ENCODE assay signal across 14 cellular contexts in genomic region chr17:55454906-55455474, GRCh38. TPM values are rescaled to one million over a fixed set of nuclear protein-coding genes. Genes with fewer than 3 reads are reported as not detected.
DNase-seq lines count a peak whose midpoint lies in the region; TF ChIP-seq lines count a peak whose summit lies in the region.
"Had no signal": no experiment of that assay in that cellular context is flagged by ENCODE, and none has a peak within 500 bp of the region (broad histone marks: within the 10 kb centered on the region; RNA-seq: fewer than 3 reads in every experiment).

No MANE protein-coding gene starts in this region.

- TF ChIP-seq CTCF in foreskin fibroblast (IDR thresholded peaks at IDR 0.05; ENCODE audit: low read depth, low read length): no peak

- no peak overlapping the region for H3K4me3 ChIP-seq in foreskin fibroblast (ENCODE audit: low read depth in 1 of 2, low read length in 2 of 2)
- H3K4me3 ChIP-seq: HAP-1, Peyer's patch had no signal

- DNase-seq in H4 (ENCODE audit: low spot score) (peak; percentile 88), RPMI7951 (ENCODE audit: low read depth) (peak; percentile 35), foreskin fibroblast (peak; percentile 88 to 93), stromal cell of bone marrow (ENCODE audit: low read depth) (peak; percentile 81), RKO (ENCODE audit: low spot score) (no peak), COR-L47 (lab: John Stamatoyannopoulos, UW) (no peak), NCI-H1436 treated with DMSO at 0.1 percent for 48 hours (lab: John Stamatoyannopoulos, UW) (no peak)
- DNase-seq: hypothalamus; Peyer's patch; stimulated activated CD4-positive, alpha-beta T cell treated with anti-CD3 and anti-CD28 coated beads, Interleukin-12 subunit alpha, Interleukin-12 subunit beta, amount 100 ng/mL, for 4 hours had no signal

RNA-seq across cellular contexts. Expression of gene MMD, which starts 33.4 kb away (rescaled TPM):
- 59.3 and 72.4 TPM in 2 replicates for total RNA-seq in H4 (2014; rRNA removed; shearing (Covaris generic))
- 59.8 and 73.4 TPM in 2 replicates for total RNA-seq in RPMI7951 (2014; rRNA removed; shearing (Covaris generic))

RNA-seq across cellular contexts. Expression of gene SMIM36, which starts 56.3 kb away (rescaled TPM):
- not detected in 2 replicates for total RNA-seq in H4 (2014; rRNA removed; shearing (Covaris generic))
- not detected in 2 replicates for total RNA-seq in RPMI7951 (2014; rRNA removed; shearing (Covaris generic))
- total RNA-seq: cerebellum, G401, Peyer's patch, WTC11 had no signal

Comparison
In these comparisons a context has a peak if more than half of its experiments do, and no peak if none do; other contexts are left out.
1. DNase-seq: peak in H4 (single experiment), RPMI7951 (single experiment), foreskin fibroblast (2 of 2) and stromal cell of bone marrow (single experiment); none in RKO (single experiment), COR-L47 (single experiment) and NCI-H1436 treated with DMSO at 0.1 percent for 48 hours (single experiment).